ENCODE assay signal across 5 cellular contexts in the genomic region with DNA sequence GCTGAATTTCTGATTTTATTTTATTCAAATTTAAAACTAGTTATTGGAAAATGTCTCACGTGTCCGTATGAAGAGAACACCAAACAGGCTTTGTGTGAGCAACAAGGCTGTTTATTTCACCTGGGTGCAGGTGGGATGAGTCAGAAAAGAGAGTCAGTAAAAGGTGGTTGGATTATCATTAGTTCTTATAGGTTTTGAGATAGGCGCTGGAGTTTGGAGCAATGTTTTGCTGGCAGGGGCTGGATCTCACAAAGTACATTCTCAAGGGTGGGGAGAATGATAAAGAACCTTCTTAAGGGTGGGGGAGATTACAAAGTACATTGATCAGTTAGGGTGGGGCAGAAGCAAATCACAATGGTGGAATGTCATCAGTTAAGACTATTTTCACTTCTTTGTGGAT. TPM values are rescaled to one million over a fixed set of nuclear protein-coding genes. Genes with fewer than 3 reads are reported as not detected.
DNase-seq lines count a peak whose midpoint lies in the region; FAIRE-seq and TF ChIP-seq lines count a peak whose summit lies in the region.
"Not testable (repeated sequence)": the region's sequence is repeated elsewhere in the genome, so short reads cannot be mapped to it uniquely, and the experiment has no call there.

No MANE protein-coding gene starts in this region.

- FAIRE-seq in small intestine (lab: Jason Lieb, UNC) = peak; percentile 41

- not testable (repeated sequence) for H3K4me3 Mint-ChIP-seq in HFFc6, nephron
- H3K4me3 Mint-ChIP-seq in endodermal cell = peak overlapping the region; percentile 2

- peaks cover 22% of the 10 kb centered on the region for H3K4me1 ChIP-seq in endodermal cell (ENCODE audit: control insufficient read depth, insufficient read depth, low read length)
- H3K4me1 ChIP-seq in small intestine (ENCODE audit: control insufficient read depth in 2 of 2, insufficient read depth in 1 of 2, low read depth in 1 of 2, low read length in 1 of 2) = not testable (repeated sequence)

- peak overlapping the region; percentile 1; the same call in 1 of the 2 replicates for H3K27ac Mint-ChIP-seq in HFFc6
- H3K27ac Mint-ChIP-seq in endodermal cell = peak overlapping the region; percentile 57
- peak overlapping the region; percentile 68 to 82 (median 68) for H3K27ac Mint-ChIP-seq in nephron

- not testable (repeated sequence) for H3K27me3 ChIP-seq in endodermal cell (ENCODE audit: control insufficient read depth, insufficient read depth, low read length, poor library complexity, severe bottlenecking); small intestine (ENCODE audit: control insufficient read depth in 2 of 2, insufficient read depth in 2 of 2, low read length in 2 of 2)

- not testable (repeated sequence) for H3K9me3 Mint-ChIP-seq in HFFc6, endodermal cell, nephron

- peak overlapping the region; percentile 26 for H3K4me3 ChIP-seq in endodermal cell (ENCODE audit: low read length)
- H3K4me3 ChIP-seq in small intestine (ENCODE audit: low read depth in 1 of 2, low read length in 2 of 2) = not testable (repeated sequence)

- H3K4me1 Mint-ChIP-seq in HFFc6 (ENCODE audit: low read depth) (peaks cover 44% of the 10 kb centered on the region), endodermal cell (peaks cover 50% of the 10 kb centered on the region), nephron (peaks cover 55% of the 10 kb centered on the region)

- H3K9me3 ChIP-seq in endodermal cell (ENCODE audit: control insufficient read depth, low read length); small intestine (ENCODE audit: control insufficient read depth, low read depth): not testable (repeated sequence)

- not testable (repeated sequence) for H3K9ac ChIP-seq in endodermal cell (ENCODE audit: extremely low read depth, low read length, poor library complexity, severe bottlenecking)

- H3K27ac ChIP-seq in VCaP (peak overlapping the region; percentile 79), small intestine (ENCODE audit: low read depth in 1 of 2, low read length in 1 of 2) (peak overlapping the region in 1 of 2 donors; percentile 52)
- H3K27ac ChIP-seq in endodermal cell (ENCODE audit: low read depth, low read length) = not testable (repeated sequence)

- not testable (repeated sequence) for DNase-seq in HFFc6, endodermal cell
- peak; percentile 93 for DNase-seq in small intestine

- H3K36me3 ChIP-seq in endodermal cell (ENCODE audit: control insufficient read depth, insufficient read depth, low read length); small intestine (ENCODE audit: control insufficient read depth in 2 of 2, insufficient read depth in 2 of 2, low read length in 2 of 2): not testable (repeated sequence)

- not testable (repeated sequence) for H3K27me3 Mint-ChIP-seq in HFFc6 (ENCODE audit: insufficient read depth); endodermal cell (ENCODE audit: insufficient read depth); nephron (ENCODE audit: low read depth)

- not testable (repeated sequence) for TF ChIP-seq CTCF in HFFc6 (IDR thresholded peaks at IDR 0.05); VCaP (conservative IDR thresholded peaks at IDR 0.05); endodermal cell (conservative IDR thresholded peaks at IDR 0.05); nephron (IDR thresholded peaks at IDR 0.05; ENCODE audit: unreplicated experiment in 3 of 3)

- 82 to 83% methylated on average over 2 to 3 of the region's 3 CpGs for WGBS in endodermal cell (ENCODE audit: insufficient coverage in 1 of 2, insufficient read length in 1 of 2), 2 experiments
- WGBS in small intestine, 3 donors = 30 to 68% (median 38%) methylated on average over 3 of the region's 3 CpGs

- not testable (repeated sequence) for H3K36me3 Mint-ChIP-seq in HFFc6 (ENCODE audit: low read depth); endodermal cell (ENCODE audit: low read depth); nephron (ENCODE audit: low read depth)

RNA-seq across cellular contexts. Expression of a gene that starts 28.1 kb away (rescaled TPM):
- total RNA-seq in HFFc6 (2021; fragmentation: NEBNext Ultra II Directional; extraction: Animal tissue kit (Norgen Biotek cat#: 25700)) = 10 to 100 TPM; 24.6 to 30.2 (median 27.2) TPM
- total RNA-seq in endodermal cell = 10 to 100 TPM; 86.5 to 98.7 TPM
- polyA plus RNA-seq in endodermal cell (2013, experiment 1 of 2) = 17.2 TPM
- polyA plus RNA-seq in endodermal cell (2013, experiment 2 of 2) = 14.4 TPM
- polyA plus RNA-seq in small intestine = 1 to 10 TPM; 8.4 to 8.9 (median 8.6) TPM

Comparison
In these comparisons a context has a peak if more than half of its experiments do, and no peak if none do; other contexts are left out.
1. H3K27ac Mint-ChIP-seq: peak in every context shown above with its lines; median percentile 68 in nephron; 57 in endodermal cell; 1 in HFFc6.